1 cellular context compared by ENCODE assay signal in the genomic region with DNA sequence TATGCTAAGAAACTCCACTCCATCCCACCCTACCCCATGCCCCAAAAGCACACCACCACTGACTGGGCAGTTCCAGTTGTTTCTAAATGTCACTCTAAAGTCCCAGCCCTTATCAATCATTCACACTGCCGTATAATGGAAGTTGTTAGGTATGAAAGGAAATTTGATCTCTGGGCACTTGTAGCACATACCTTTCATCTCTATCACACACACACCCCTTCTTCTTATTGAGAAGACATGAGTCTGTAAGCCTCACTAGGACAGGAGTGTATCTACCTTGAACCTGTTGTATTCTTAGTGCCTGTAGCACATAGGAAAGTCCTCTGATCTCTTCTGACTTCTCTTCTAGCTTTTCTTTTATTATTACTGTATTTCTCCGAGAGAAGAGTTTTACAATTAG.
TF ChIP-seq lines count a peak whose summit lies in the region.

No MANE protein-coding gene starts in this region.

TF ChIP-seq in HCT116, 20 proteins besides CTCF, POLR2A, EP300 and RAD21 (continued from another document):
- TF ChIP-seq, protein P1, sequence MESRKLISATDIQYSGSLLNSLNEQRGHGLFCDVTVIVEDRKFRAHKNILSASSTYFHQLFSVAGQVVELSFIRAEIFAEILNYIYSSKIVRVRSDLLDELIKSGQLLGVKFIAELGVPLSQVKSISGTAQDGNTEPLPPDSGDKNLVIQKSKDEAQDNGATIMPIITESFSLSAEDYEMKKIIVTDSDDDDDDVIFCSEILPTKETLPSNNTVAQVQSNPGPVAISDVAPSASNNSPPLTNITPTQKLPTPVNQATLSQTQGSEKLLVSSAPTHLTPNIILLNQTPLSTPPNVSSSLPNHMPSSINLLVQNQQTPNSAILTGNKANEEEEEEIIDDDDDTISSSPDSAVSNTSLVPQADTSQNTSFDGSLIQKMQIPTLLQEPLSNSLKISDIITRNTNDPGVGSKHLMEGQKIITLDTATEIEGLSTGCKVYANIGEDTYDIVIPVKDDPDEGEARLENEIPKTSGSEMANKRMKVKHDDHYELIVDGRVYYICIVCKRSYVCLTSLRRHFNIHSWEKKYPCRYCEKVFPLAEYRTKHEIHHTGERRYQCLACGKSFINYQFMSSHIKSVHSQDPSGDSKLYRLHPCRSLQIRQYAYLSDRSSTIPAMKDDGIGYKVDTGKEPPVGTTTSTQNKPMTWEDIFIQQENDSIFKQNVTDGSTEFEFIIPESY (IDR thresholded peaks at IDR 0.05; ENCODE audit: extremely low read depth, insufficient replicate concordance, low read length): no peak
- TF ChIP-seq, protein P2, sequence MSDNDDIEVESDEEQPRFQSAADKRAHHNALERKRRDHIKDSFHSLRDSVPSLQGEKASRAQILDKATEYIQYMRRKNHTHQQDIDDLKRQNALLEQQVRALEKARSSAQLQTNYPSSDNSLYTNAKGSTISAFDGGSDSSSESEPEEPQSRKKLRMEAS (IDR thresholded peaks at IDR 0.05): no peak
- no peak for TF ChIP-seq EGR1 (IDR thresholded peaks at IDR 0.05; ENCODE audit: low read depth)
- no peak for TF ChIP-seq YY1 (IDR thresholded peaks at IDR 0.05; ENCODE audit: extremely low read depth, insufficient replicate concordance, low read depth, low read length)
- TF ChIP-seq CBX3 (IDR thresholded peaks at IDR 0.05; ENCODE audit: low read depth): no peak
- TF ChIP-seq ZFX (IDR thresholded peaks at IDR 0.05): no peak
